Comparison of ENCODE assay signal across 16 cellular contexts in genomic region chr15:60740787-60741354, GRCh38.
DNase-seq lines count a peak whose midpoint lies in the region; ATAC-seq and TF ChIP-seq lines count a peak whose summit lies in the region.
"Had no signal": no experiment of that assay in that cellular context is flagged by ENCODE, and none has a peak within 500 bp of the region (broad histone marks: within the 10 kb centered on the region; RNA-seq: fewer than 3 reads in every experiment).

No MANE protein-coding gene starts in this region.

- no peak overlapping the region for H3K4me3 ChIP-seq in adrenal gland
- H3K4me3 ChIP-seq in neural progenitor cell, result no peak overlapping the region
- H3K4me3 ChIP-seq in A673 (ENCODE audit: low read depth, low read length, poor library complexity, severe bottlenecking), result no peak overlapping the region
- H3K4me3 ChIP-seq in uterus, result no peak overlapping the region
- H3K4me3 ChIP-seq: suprapubic skin had no signal

- H3K9me3 Mint-ChIP-seq in activated naive CD4-positive, alpha-beta T cell treated with anti-CD3 and anti-CD28 coated beads for 36 hours, result peaks cover 4% of the 10 kb centered on the region
- H3K9me3 Mint-ChIP-seq in activated naive CD4-positive, alpha-beta T cell treated with anti-CD3 and anti-CD28 coated beads, Interleukin-2, amount 10 ng/mL, durations not matched to agents 7 days and 5 days, result peaks cover 8% of the 10 kb centered on the region
- peaks cover 2% of the 10 kb centered on the region for H3K9me3 Mint-ChIP-seq in neural progenitor cell

- POLR2A ChIA-PET in A673 (lab: Charles Lee; ENCODE audit: low non-redundant PET), result no interaction called here

- peak overlapping the region in 4 of 5 donors; percentile 11 to 73 (median 44) for H3K27ac ChIP-seq in adrenal gland
- H3K27ac ChIP-seq in neural progenitor cell, result no peak overlapping the region
- H3K27ac ChIP-seq in A673 (ENCODE audit: low read depth, low read length, poor library complexity, severe bottlenecking), result no peak overlapping the region
- H3K27ac ChIP-seq in uterus, result no peak overlapping the region
- H3K27ac ChIP-seq: RWPE1, suprapubic skin had no signal

- TF ChIP-seq POLR2A in adrenal gland (IDR thresholded peaks at IDR 0.05), result no peak
- no peak for TF ChIP-seq POLR2A in uterus (IDR thresholded peaks at IDR 0.05)

- peak; percentile 59 for ATAC-seq in left lobe of liver

- no peak overlapping the region for H3K27ac Mint-ChIP-seq in activated naive CD4-positive, alpha-beta T cell treated with anti-CD3 and anti-CD28 coated beads for 36 hours
- H3K27ac Mint-ChIP-seq in activated naive CD4-positive, alpha-beta T cell treated with anti-CD3 and anti-CD28 coated beads, Interleukin-2, amount 10 ng/mL, durations not matched to agents 7 days and 5 days, result no peak overlapping the region
- no peak overlapping the region for H3K27ac Mint-ChIP-seq in neural progenitor cell
- H3K27ac Mint-ChIP-seq: activated naive CD8-positive, alpha-beta T cell; naive B cell had no signal

- H3K4me1 ChIP-seq in adrenal gland (replicated peaks in 1 of 2) (peaks cover 4 to 16% of the 10 kb centered on the region in 2 donors), neural progenitor cell (peaks cover 9% of the 10 kb centered on the region), A673 (ENCODE audit: insufficient read depth, low read length, poor library complexity, severe bottlenecking) (no peaks in the 10 kb centered on the region), uterus (no peaks in the 10 kb centered on the region)
- H3K4me1 ChIP-seq: suprapubic skin had no signal

- peaks cover 6% of the 10 kb centered on the region for H3K4me1 Mint-ChIP-seq in activated naive CD4-positive, alpha-beta T cell treated with anti-CD3 and anti-CD28 coated beads for 36 hours (ENCODE audit: low read depth)
- H3K4me1 Mint-ChIP-seq in activated naive CD4-positive, alpha-beta T cell treated with anti-CD3 and anti-CD28 coated beads, Interleukin-2, amount 10 ng/mL, durations not matched to agents 7 days and 5 days, result no peaks in the 10 kb centered on the region
- peaks cover 13% of the 10 kb centered on the region for H3K4me1 Mint-ChIP-seq in neural progenitor cell
- H3K4me1 Mint-ChIP-seq: naive B cell had no signal

- no TSS peak for BruUV-seq in A673 (replicated peaks; lab: Mats Ljungman, UMichigan)

- H3F3A ChIP-seq in neural progenitor cell (ENCODE audit: low read depth), result no peaks in the 10 kb centered on the region

- no peaks in the 10 kb centered on the region for H3K79me2 ChIP-seq in neural progenitor cell (ENCODE audit: low read depth)

- H3K4me2 ChIP-seq in neural progenitor cell, result no peak overlapping the region

- 28 to 47% (median 37%) methylated on average over 4 of the region's 4 CpGs for WGBS in adrenal gland, 4 donors

- H3K36me3 ChIP-seq in adrenal gland (replicated peaks in 1 of 2) (no peaks in the 10 kb centered on the region), neural progenitor cell (no peaks in the 10 kb centered on the region), A673 (ENCODE audit: insufficient read depth, low read length, poor library complexity, severe bottlenecking) (no peaks in the 10 kb centered on the region), uterus (no peaks in the 10 kb centered on the region)
- H3K36me3 ChIP-seq: suprapubic skin had no signal

- no peaks in the 10 kb centered on the region for H4K20me1 ChIP-seq in neural progenitor cell (ENCODE audit: low read depth)

- H3K27me3 Mint-ChIP-seq in activated naive CD4-positive, alpha-beta T cell treated with anti-CD3 and anti-CD28 coated beads for 36 hours (ENCODE audit: low read depth), result no peaks in the 10 kb centered on the region
- peaks cover 3% of the 10 kb centered on the region for H3K27me3 Mint-ChIP-seq in activated naive CD4-positive, alpha-beta T cell treated with anti-CD3 and anti-CD28 coated beads, Interleukin-2, amount 10 ng/mL, durations not matched to agents 7 days and 5 days
- H3K27me3 Mint-ChIP-seq in neural progenitor cell (ENCODE audit: insufficient read depth, low read depth), result peaks cover 5% of the 10 kb centered on the region
- H3K27me3 Mint-ChIP-seq: activated naive CD8-positive, alpha-beta T cell had no signal

- peak; percentile 12 for DNase-seq in activated naive CD4-positive, alpha-beta T cell treated with anti-CD3 and anti-CD28 coated beads for 36 hours
- no peak for DNase-seq in activated naive CD4-positive, alpha-beta T cell treated with anti-CD3 and anti-CD28 coated beads, Interleukin-2, amount 10 ng/mL, durations not matched to agents 7 days and 5 days
- DNase-seq in adrenal gland, result peak in 5 of 7 donors; percentile 35 to 67 (median 51)
- no peak for DNase-seq in left lobe of liver (ENCODE audit: low spot score)
- no peak for DNase-seq in islet precursor cell
- DNase-seq in neural progenitor cell (ENCODE audit: low spot score), result no peak
- DNase-seq in A673 (ENCODE audit: low spot score), result no peak
- DNase-seq in uterus, result no peak
- DNase-seq: activated CD4-positive, CD25-positive, alpha-beta regulatory T cell; activated CD8-positive, alpha-beta memory T cell treated with anti-CD3 and anti-CD28 coated beads, Interleukin-2, amount 50 U/mL, for 48 hours; caudate nucleus; naive B cell; NCI-H82 had no signal

- H2AFZ ChIP-seq in neural progenitor cell (replicated peaks), result no peak overlapping the region

- H3K4me3 Mint-ChIP-seq in activated naive CD4-positive, alpha-beta T cell treated with anti-CD3 and anti-CD28 coated beads for 36 hours, result no peak overlapping the region
- no peak overlapping the region for H3K4me3 Mint-ChIP-seq in activated naive CD4-positive, alpha-beta T cell treated with anti-CD3 and anti-CD28 coated beads, Interleukin-2, amount 10 ng/mL, durations not matched to agents 7 days and 5 days
- H3K4me3 Mint-ChIP-seq in neural progenitor cell, result no peak overlapping the region
- H3K4me3 Mint-ChIP-seq: activated naive CD8-positive, alpha-beta T cell had no signal

- CTCF ChIA-PET in activated naive CD4-positive, alpha-beta T cell treated with anti-CD3 and anti-CD28 coated beads for 36 hours (lab: Charles Lee), result interaction anchor here (0.6 to 1.3 kb wide), 2 partner anchors 10 to 231 kb away, joined by 4 read pairs; no protein-coding TSS in a partner anchor
- CTCF ChIA-PET in activated naive CD4-positive, alpha-beta T cell treated with anti-CD3 and anti-CD28 coated beads, Interleukin-2, amount 10 ng/mL, durations not matched to agents 7 days and 5 days (lab: Charles Lee), result interaction anchor here (1.0 to 1.6 kb wide), 3 partner anchors 9 to 91 kb away, joined by 3 to 7 read pairs (median 3); no protein-coding TSS in a partner anchor
- CTCF ChIA-PET in A673 (lab: Charles Lee), result no interaction called here

- no peak overlapping the region for H3K9ac ChIP-seq in neural progenitor cell

- H3K36me3 Mint-ChIP-seq in activated naive CD4-positive, alpha-beta T cell treated with anti-CD3 and anti-CD28 coated beads for 36 hours (ENCODE audit: low read depth), result peaks cover 6% of the 10 kb centered on the region
- peaks cover 1% of the 10 kb centered on the region for H3K36me3 Mint-ChIP-seq in activated naive CD4-positive, alpha-beta T cell treated with anti-CD3 and anti-CD28 coated beads, Interleukin-2, amount 10 ng/mL, durations not matched to agents 7 days and 5 days
- no peaks in the 10 kb centered on the region for H3K36me3 Mint-ChIP-seq in neural progenitor cell
- H3K36me3 Mint-ChIP-seq: naive B cell had no signal

- H3K9me3 ChIP-seq in adrenal gland (replicated peaks in 1 of 3), result no peaks in the 10 kb centered on the region
- H3K9me3 ChIP-seq in neural progenitor cell (ENCODE audit: low read depth), result no peaks in the 10 kb centered on the region
- no peaks in the 10 kb centered on the region for H3K9me3 ChIP-seq in A673 (ENCODE audit: low read depth, low read length, poor library complexity, severe bottlenecking)
- H3K9me3 ChIP-seq in uterus, result no peaks in the 10 kb centered on the region
- H3K9me3 ChIP-seq: suprapubic skin had no signal

- intact Hi-C loops in activated naive CD4-positive, alpha-beta T cell treated with anti-CD3 and anti-CD28 coated beads for 36 hours (cut with micrococcal nuclease), result no loop called here
- intact Hi-C loops in adrenal gland (cut with DNase I), result no loop called here
- intact Hi-C loops in A673 (cut with micrococcal nuclease; ENCODE audit: unreplicated experiment), result no loop called here
- intact Hi-C loops in uterus (cut with DNase I; ENCODE audit: low total_unique reads), result no loop called here

- H3K27me3 ChIP-seq in adrenal gland, result no peaks in the 10 kb centered on the region
- no peaks in the 10 kb centered on the region for H3K27me3 ChIP-seq in neural progenitor cell
- no peaks in the 10 kb centered on the region for H3K27me3 ChIP-seq in A673 (replicated peaks; ENCODE audit: insufficient read depth, low read depth, low read length, poor library complexity)
- no peaks in the 10 kb centered on the region for H3K27me3 ChIP-seq in uterus
- H3K27me3 ChIP-seq: suprapubic skin had no signal

- TF ChIP-seq CTCF in adrenal gland (IDR thresholded peaks at IDR 0.05) (no peak), neural progenitor cell (IDR thresholded peaks at IDR 0.05) (no peak), A673 (conservative IDR thresholded peaks at IDR 0.05; ENCODE audit: low read depth, low read length) (no peak), uterus (IDR thresholded peaks at IDR 0.05) (no peak)

Comparison
In these comparisons a context has a peak if more than half of its experiments do, and no peak if none do; other contexts are left out.
1. DNase-seq: peak in activated naive CD4-positive, alpha-beta T cell treated with anti-CD3 and anti-CD28 coated beads for 36 hours (single experiment) and adrenal gland (5 of 7); none in activated naive CD4-positive, alpha-beta T cell treated with anti-CD3 and anti-CD28 coated beads, Interleukin-2, amount 10 ng/mL, durations not matched to agents 7 days and 5 days (single experiment), left lobe of liver (single experiment), islet precursor cell (single experiment), neural progenitor cell (single experiment), A673 (single experiment) and uterus (0 of 2).
2. H3K27ac ChIP-seq: peak in adrenal gland (4 of 5); none in neural progenitor cell (single experiment), A673 (single experiment) and uterus (0 of 2).